ENCODE assay signal across 5 cellular contexts in genomic region chr7:121540138-121540537, GRCh38.
"Had no signal": no experiment of that assay in that cellular context is flagged by ENCODE, and none has a peak within 500 bp of the region (broad histone marks: within the 10 kb centered on the region; RNA-seq: fewer than 3 reads in every experiment).

No MANE protein-coding gene starts in this region.

- H3K4me3 ChIP-seq: HAP-1 had no signal

- DNase-seq: GOT3, H7, KBM-7 had no signal

- H3K36me3 ChIP-seq: HAP-1 had no signal

- H3K9me3 Mint-ChIP-seq: IgD-negative memory B cell had no signal

- H3K9me3 ChIP-seq: HAP-1 had no signal

- H3K27ac Mint-ChIP-seq: IgD-negative memory B cell had no signal

- H3K4me3 Mint-ChIP-seq: IgD-negative memory B cell had no signal

- H3K4me1 ChIP-seq: HAP-1 had no signal
